8 cellular contexts compared by ENCODE assay signal in genomic region chr19:37077929-37078716, GRCh38. TPM values are rescaled to one million over a fixed set of nuclear protein-coding genes. Genes with fewer than 3 reads are reported as not detected.
DNase-seq lines count a peak whose midpoint lies in the region; ATAC-seq and TF ChIP-seq lines count a peak whose summit lies in the region.

Gene ZNF420 (plus strand): TSS chr19:37078433. CDS start chr19:37089119, 10,686 bp downstream.

- peaks cover 36% of the 10 kb centered on the region for H3K36me3 Mint-ChIP-seq in activated CD4-positive, alpha-beta T cell treated with anti-CD3 and anti-CD28 coated beads, Interleukin-2, amount 10 ng/mL, durations not matched to agents 7 days and 5 days (ENCODE audit: low read depth)

- intact Hi-C loops in left colon (cut with DNase I, micrococcal nuclease), result no loop called here

- no peaks in the 10 kb centered on the region for H3K27me3 Mint-ChIP-seq in activated CD4-positive, alpha-beta T cell treated with anti-CD3 and anti-CD28 coated beads, Interleukin-2, amount 10 ng/mL, durations not matched to agents 7 days and 5 days

- no peak for TF ChIP-seq CTCF in BJ (IDR thresholded peaks at IDR 0.05; ENCODE audit: insufficient read depth, low read depth, low read length)

- H3K27me3 ChIP-seq in BJ (ENCODE audit: control insufficient read depth, insufficient read depth, low read length), result no peaks in the 10 kb centered on the region

- peak within 1 kb of the TSS; percentile 58 for H3K4me3 ChIP-seq in BJ (ENCODE audit: low read depth, low read length)

- POLR2A ChIA-PET in BJ (lab: Charles Lee), result no interaction called here
- POLR2A ChIA-PET in activated CD4-positive, alpha-beta T cell treated with anti-CD3 and anti-CD28 coated beads, Interleukin-2, amount 10 ng/mL, durations not matched to agents 7 days and 5 days (lab: Charles Lee), result interaction anchor here (0.9 kb wide), 1 partner anchor 293 kb away, joined by 3 read pairs; the partner anchor contains the start of gene ZNF527

- peak; percentile 92 for ATAC-seq in HG03460 (IDR thresholded peaks at IDR 0.05; ENCODE audit: unreplicated experiment)
- peak; percentile 98 for ATAC-seq in left colon

- DNase-seq in BJ (ENCODE audit: low read depth) (peak; percentile 83), GM19240 (ENCODE audit: insufficient read length, low spot score) (peak; percentile 65), NCI-H526 treated with DMSO at 0.1 percent for 48 hours (lab: John Stamatoyannopoulos, UW) (peak; percentile 98), cortex of kidney (lab: John Stamatoyannopoulos, UW) (peak; percentile 41), left colon (peak; percentile 94 to 95)
- DNase-seq in activated CD4-positive, alpha-beta T cell treated with anti-CD3 and anti-CD28 coated beads, Interleukin-2, amount 10 ng/mL, durations not matched to agents 7 days and 5 days, result peak; percentile 93
- peak; percentile 71 to 77 for DNase-seq in stimulated activated CD4-positive, alpha-beta T cell treated with anti-CD3 and anti-CD28 coated beads, Interleukin-1b, Interleukin-23, amount 100 ng/mL, for 4 hours (ENCODE audit: low read depth in 2 of 2)

- H3K27ac Mint-ChIP-seq in activated CD4-positive, alpha-beta T cell treated with anti-CD3 and anti-CD28 coated beads, Interleukin-2, amount 10 ng/mL, durations not matched to agents 7 days and 5 days, result peak within 1 kb of the TSS; percentile 97

- no peaks in the 10 kb centered on the region for H3K36me3 ChIP-seq in BJ (ENCODE audit: control insufficient read depth, insufficient read depth, low read length)

- H3K9me3 Mint-ChIP-seq in activated CD4-positive, alpha-beta T cell treated with anti-CD3 and anti-CD28 coated beads, Interleukin-2, amount 10 ng/mL, durations not matched to agents 7 days and 5 days, result peaks cover 33% of the 10 kb centered on the region

- peak within 1 kb of the TSS; percentile 87 for H3K4me3 Mint-ChIP-seq in activated CD4-positive, alpha-beta T cell treated with anti-CD3 and anti-CD28 coated beads, Interleukin-2, amount 10 ng/mL, durations not matched to agents 7 days and 5 days

- CTCF ChIA-PET in BJ (lab: Yijun Ruan, JAX), result interaction anchor here (0.7 to 0.8 kb wide), 2 partner anchors 9 to 105 kb away, joined by 3 to 5 read pairs; no protein-coding TSS in a partner anchor
- CTCF ChIA-PET in activated CD4-positive, alpha-beta T cell treated with anti-CD3 and anti-CD28 coated beads, Interleukin-2, amount 10 ng/mL, durations not matched to agents 7 days and 5 days (lab: Charles Lee), result interaction anchor here (0.6 kb wide), 1 partner anchor 728 kb away, joined by 3 read pairs; no protein-coding TSS in a partner anchor

- peaks cover 27% of the 10 kb centered on the region for H3K4me1 Mint-ChIP-seq in activated CD4-positive, alpha-beta T cell treated with anti-CD3 and anti-CD28 coated beads, Interleukin-2, amount 10 ng/mL, durations not matched to agents 7 days and 5 days

RNA-seq across cellular contexts. Expression of gene ZNF420, which starts in this region (rescaled TPM):
- polyA plus RNA-seq in BJ (2011; rRNA removed), result 2.7 and 3.1 TPM in 2 replicates
- 4.2 and 4.3 TPM in 2 replicates for polyA minus RNA-seq in BJ (2011; rRNA and poly(A)+ RNA removed)
- 10 to 100 TPM; 10.3 to 14.3 TPM for total RNA-seq in activated CD4-positive, alpha-beta T cell treated with anti-CD3 and anti-CD28 coated beads, Interleukin-2, amount 10 ng/mL, durations not matched to agents 7 days and 5 days
- total RNA-seq in left colon, result 1 to 10 TPM; 6.4 to 6.7 TPM

Comparison
In these comparisons a context has a peak if more than half of its experiments do, and no peak if none do; other contexts are left out.
1. Peak in every context shown above with its lines: DNase-seq, ATAC-seq and H3K4me3 ChIP-seq.
2. DNase-seq: peak in every context shown above with its lines; median percentile 98 in NCI-H526 treated with DMSO at 0.1 percent for 48 hours; 94 in left colon; 93 in activated CD4-positive, alpha-beta T cell treated with anti-CD3 and anti-CD28 coated beads, Interleukin-2, amount 10 ng/mL, durations not matched to agents 7 days and 5 days; 83 in BJ; 74 in stimulated activated CD4-positive, alpha-beta T cell treated with anti-CD3 and anti-CD28 coated beads, Interleukin-1b, Interleukin-23, amount 100 ng/mL, for 4 hours; 65 in GM19240; 41 in cortex of kidney.